Comparison of ENCODE assay signal across 15 cellular contexts in genomic region chr11:122162095-122162494, GRCh38. TPM values are rescaled to one million over a fixed set of nuclear protein-coding genes. Genes with fewer than 3 reads are reported as not detected.
DNase-seq lines count a peak whose midpoint lies in the region; ATAC-seq and TF ChIP-seq lines count a peak whose summit lies in the region.
"Had no signal": no experiment of that assay in that cellular context is flagged by ENCODE, and none has a peak within 500 bp of the region (broad histone marks: within the 10 kb centered on the region; RNA-seq: fewer than 3 reads in every experiment).

No MANE protein-coding gene starts in this region.

- DNase-seq in LHCN-M2 (ENCODE audit: low read depth) (peak; percentile 88), caudate nucleus (lab: John Stamatoyannopoulos, UW) (no peak), mesenchymal stem cell (peak; percentile 73), thoracic aorta (ENCODE audit: low spot score) (no peak), GM20000 (ENCODE audit: low spot score) (no peak)
- DNase-seq in activated CD8-positive, alpha-beta T cell treated with anti-CD3 and anti-CD28 coated beads, Interleukin-2, amount 10 ng/mL, durations not matched to agents 7 days and 5 days: no peak
- DNase-seq: activated CD4-positive, CD25-positive, alpha-beta regulatory T cell treated with anti-CD3 and anti-CD28 coated beads, Interleukin-2, amount 50 U/mL, for 72 hours; activated gamma-delta T cell treated with Interleukin-2 at 50 U/mL for 16 hours; dermis blood vessel endothelial cell; esophagus squamous epithelium; GOT3; naive thymus-derived CD4-positive, alpha-beta T cell had no signal

- H3K14ac ChIP-seq in mesenchymal stem cell (ENCODE audit: low read length in 2 of 2): no peak overlapping the region

- no peak overlapping the region for H2BK120ac ChIP-seq in mesenchymal stem cell (ENCODE audit: low read depth, low read length)

- H2BK15ac ChIP-seq in mesenchymal stem cell (ENCODE audit: low read depth, poor library complexity, severe bottlenecking): no peak overlapping the region

- H3K23ac ChIP-seq in mesenchymal stem cell (ENCODE audit: low read length in 2 of 2): no peak overlapping the region

- H3K4me3 Mint-ChIP-seq in activated CD8-positive, alpha-beta T cell treated with anti-CD3 and anti-CD28 coated beads, Interleukin-2, amount 10 ng/mL, durations not matched to agents 7 days and 5 days: no peak overlapping the region
- H3K4me3 Mint-ChIP-seq: naive thymus-derived CD4-positive, alpha-beta T cell; stimulated activated naive CD8-positive, alpha-beta T cell treated with anti-CD3 and anti-CD28 coated beads, Interleukin-15, Interleukin-2, amounts not matched to agents 100 ng/mL and 50 ng/mL, for 24 hours had no signal

- H3K9ac ChIP-seq in mesenchymal stem cell (ENCODE audit: low read length): peak overlapping the region; percentile 20

- H2BK5ac ChIP-seq in mesenchymal stem cell (ENCODE audit: low read depth, low read length, poor library complexity, severe bottlenecking): no peak overlapping the region

- peaks cover 4 to 40% of the 10 kb centered on the region in 2 experiments for H3K36me3 ChIP-seq in mesenchymal stem cell (ENCODE audit: control insufficient read depth in 1 of 2, insufficient read depth in 2 of 2, low read depth in 1 of 2, low read length in 2 of 2)
- no peaks in the 10 kb centered on the region for H3K36me3 ChIP-seq in thoracic aorta
- H3K36me3 ChIP-seq: esophagus squamous epithelium had no signal

- TF ChIP-seq CTCF in thoracic aorta (IDR thresholded peaks at IDR 0.05) (no peak), GM20000 (IDR thresholded peaks at IDR 0.05; ENCODE audit: extremely low read depth, missing control alignments) (no peak)

- H4K8ac ChIP-seq in mesenchymal stem cell (ENCODE audit: low read length): no peak overlapping the region

- no peaks in the 10 kb centered on the region for H3K79me1 ChIP-seq in mesenchymal stem cell (replicated peaks; ENCODE audit: low read length, poor library complexity, severe bottlenecking)

- H3K27me3 ChIP-seq in mesenchymal stem cell (ENCODE audit: control insufficient read depth in 1 of 2, insufficient read depth in 1 of 2, low read length in 2 of 2) (no peaks in the 10 kb centered on the region), thoracic aorta (replicated peaks; ENCODE audit: insufficient read depth) (no peaks in the 10 kb centered on the region)
- H3K27me3 ChIP-seq: esophagus squamous epithelium had no signal

- H3K4me3 ChIP-seq in mesenchymal stem cell (ENCODE audit: insufficient read depth in 1 of 2, low read depth in 1 of 2, low read length in 2 of 2) (peak overlapping the region in 1 of 2 experiments; percentile 26), thoracic aorta (no peak overlapping the region)
- H3K4me3 ChIP-seq: esophagus squamous epithelium had no signal

- peaks cover 10% of the 10 kb centered on the region for H3K4me1 ChIP-seq in mesenchymal stem cell (ENCODE audit: control insufficient read depth, insufficient read depth, low read depth, low read length)
- H3K4me1 ChIP-seq in thoracic aorta (ENCODE audit: control insufficient read depth in 1 of 2, low read depth in 2 of 2): peaks cover 17 to 88% of the 10 kb centered on the region in 2 donors

- H3K9me3 ChIP-seq in mesenchymal stem cell (ENCODE audit: control insufficient read depth, low read length) (no peaks in the 10 kb centered on the region), thoracic aorta (no peaks in the 10 kb centered on the region)
- H3K9me3 ChIP-seq: esophagus squamous epithelium had no signal

- H2BK12ac ChIP-seq in mesenchymal stem cell (ENCODE audit: low read length in 2 of 2): no peak overlapping the region

- no peaks in the 10 kb centered on the region for H3K4me1 Mint-ChIP-seq in activated CD8-positive, alpha-beta T cell treated with anti-CD3 and anti-CD28 coated beads, Interleukin-2, amount 10 ng/mL, durations not matched to agents 7 days and 5 days (ENCODE audit: low read depth)

- peak overlapping the region; percentile 95 for H2AK5ac ChIP-seq in mesenchymal stem cell (ENCODE audit: low read length, severe bottlenecking)

- no peak overlapping the region for H3K4ac ChIP-seq in mesenchymal stem cell (ENCODE audit: low read depth in 1 of 2, low read length in 2 of 2)

- no peaks in the 10 kb centered on the region for H3K36me3 Mint-ChIP-seq in activated CD8-positive, alpha-beta T cell treated with anti-CD3 and anti-CD28 coated beads, Interleukin-2, amount 10 ng/mL, durations not matched to agents 7 days and 5 days (ENCODE audit: low read depth)
- H3K36me3 Mint-ChIP-seq: naive thymus-derived CD4-positive, alpha-beta T cell had no signal

- CTCF ChIA-PET in activated CD8-positive, alpha-beta T cell treated with anti-CD3 and anti-CD28 coated beads, Interleukin-2, amount 10 ng/mL, durations not matched to agents 7 days and 5 days (lab: Charles Lee): no interaction called here

- ATAC-seq in thoracic aorta (ENCODE audit: insufficient number of reproducible peaks, low FRiP score, low read depth): no peak
- ATAC-seq in GM21529 (IDR thresholded peaks at IDR 0.05; ENCODE audit: unreplicated experiment): no peak
- ATAC-seq in activated CD8-positive, alpha-beta T cell treated with anti-CD3 and anti-CD28 coated beads, Interleukin-2, amount 10 ng/mL, durations not matched to agents 7 days and 5 days: no peak
- ATAC-seq: naive thymus-derived CD4-positive, alpha-beta T cell had no signal

- H3K27ac ChIP-seq in caudate nucleus (ENCODE audit: low read depth, low read length) (peak overlapping the region; percentile 27), mesenchymal stem cell (ENCODE audit: low read length, poor library complexity, severe bottlenecking) (no peak overlapping the region), thoracic aorta (peak overlapping the region; percentile 18 to 92)

- no peak overlapping the region for H3K18ac ChIP-seq in mesenchymal stem cell (ENCODE audit: low read depth in 1 of 2, low read length in 2 of 2)

- no peak overlapping the region for H3K27ac Mint-ChIP-seq in activated CD8-positive, alpha-beta T cell treated with anti-CD3 and anti-CD28 coated beads, Interleukin-2, amount 10 ng/mL, durations not matched to agents 7 days and 5 days
- H3K27ac Mint-ChIP-seq: naive thymus-derived CD4-positive, alpha-beta T cell; stimulated activated naive CD8-positive, alpha-beta T cell treated with anti-CD3 and anti-CD28 coated beads, Interleukin-15, Interleukin-2, amounts not matched to agents 100 ng/mL and 50 ng/mL, for 24 hours had no signal

- H3K27me3 Mint-ChIP-seq in activated CD8-positive, alpha-beta T cell treated with anti-CD3 and anti-CD28 coated beads, Interleukin-2, amount 10 ng/mL, durations not matched to agents 7 days and 5 days (ENCODE audit: low read depth): no peaks in the 10 kb centered on the region

- 71% methylated on average over 1 of the region's 2 CpGs for WGBS in mesenchymal stem cell

- POLR2A ChIA-PET in activated CD8-positive, alpha-beta T cell treated with anti-CD3 and anti-CD28 coated beads, Interleukin-2, amount 10 ng/mL, durations not matched to agents 7 days and 5 days (lab: Charles Lee): no interaction called here

- no peak overlapping the region for H4K91ac ChIP-seq in mesenchymal stem cell (ENCODE audit: low read length)

- H3K4me2 ChIP-seq in mesenchymal stem cell (ENCODE audit: low read length, poor library complexity, severe bottlenecking): no peak overlapping the region

- H3K9me3 Mint-ChIP-seq in activated CD8-positive, alpha-beta T cell treated with anti-CD3 and anti-CD28 coated beads, Interleukin-2, amount 10 ng/mL, durations not matched to agents 7 days and 5 days (ENCODE audit: insufficient read depth): no peaks in the 10 kb centered on the region
- H3K9me3 Mint-ChIP-seq: stimulated activated naive CD8-positive, alpha-beta T cell treated with anti-CD3 and anti-CD28 coated beads, Interleukin-15, Interleukin-2, amounts not matched to agents 100 ng/mL and 50 ng/mL, for 24 hours had no signal

- H2AFZ ChIP-seq in mesenchymal stem cell (ENCODE audit: low read depth, low read length): no peak overlapping the region

RNA-seq across cellular contexts. Expression of gene BLID, which starts 46.1 kb away (rescaled TPM):
- total RNA-seq in LHCN-M2 (2014; rRNA removed) (8.0 and 9.9 TPM in 2 replicates), thoracic aorta (10 to 100 TPM; 24.6 to 53.4 TPM)
- polyA plus RNA-seq in LHCN-M2 (2012): 0.67 TPM
- polyA plus RNA-seq in mesenchymal stem cell (2013, experiment 1 of 2): not detected
- not detected for polyA plus RNA-seq in mesenchymal stem cell (2013, experiment 2 of 2)
- total RNA-seq in activated CD8-positive, alpha-beta T cell treated with anti-CD3 and anti-CD28 coated beads, Interleukin-2, amount 10 ng/mL, durations not matched to agents 7 days and 5 days: not detected
- total RNA-seq: dermis blood vessel endothelial cell; esophagus squamous epithelium; naive thymus-derived CD4-positive, alpha-beta T cell; T-helper 2 cell treated with Interferon-gamma antibody and Interleukin-4, amounts not matched to agents 100 ng/mL and 5 ng/mL, for 36 hours had no signal
- polyA plus RNA-seq: naive thymus-derived CD4-positive, alpha-beta T cell had no signal

Comparison
In these comparisons a context has a peak if more than half of its experiments do, and no peak if none do; other contexts are left out.
1. DNase-seq: peak in LHCN-M2 (single experiment) and mesenchymal stem cell (single experiment); none in caudate nucleus (0 of 61), thoracic aorta (single experiment), activated CD8-positive, alpha-beta T cell treated with anti-CD3 and anti-CD28 coated beads, Interleukin-2, amount 10 ng/mL, durations not matched to agents 7 days and 5 days (single experiment) and GM20000 (single experiment).